ENCODE assay signal across 16 cellular contexts in genomic region chr4:29805871-29806480, GRCh38.
DNase-seq lines count a peak whose midpoint lies in the region; ATAC-seq and TF ChIP-seq lines count a peak whose summit lies in the region.
"Had no signal": no experiment of that assay in that cellular context is flagged by ENCODE, and none has a peak within 500 bp of the region (broad histone marks: within the 10 kb centered on the region; RNA-seq: fewer than 3 reads in every experiment).

No MANE protein-coding gene starts in this region.

- intact Hi-C loops in lower leg skin (cut with DNase I; ENCODE audit: low total_unique reads) = no loop called here

- no peak for ATAC-seq in HG02759 (IDR thresholded peaks at IDR 0.05; ENCODE audit: unreplicated experiment)

- no peaks in the 10 kb centered on the region for H3K27me3 Mint-ChIP-seq in chondrocyte (ENCODE audit: low read depth)
- H3K27me3 Mint-ChIP-seq: CD4-positive, alpha-beta T cell had no signal

- no peak overlapping the region for H3K27ac Mint-ChIP-seq in chondrocyte (ENCODE audit: unreplicated experiment)
- H3K27ac Mint-ChIP-seq: CD4-positive, alpha-beta T cell; HFFc6 had no signal

- H3K9me3 Mint-ChIP-seq in chondrocyte (ENCODE audit: low read depth) = peaks cover 9% of the 10 kb centered on the region

- no peak for TF ChIP-seq POLR2A in lower leg skin (IDR thresholded peaks at IDR 0.05)

- peaks cover 2% of the 10 kb centered on the region for H3K36me3 Mint-ChIP-seq in chondrocyte (ENCODE audit: low read depth)

- DNase-seq in NCI-H1105 treated with DMSO at 0.1 percent for 48 hours (lab: John Stamatoyannopoulos, UW) (peak; percentile 36), NCI-H1105 (lab: John Stamatoyannopoulos, UW) (no peak), NCI-H146 treated with DMSO at 0.1 percent for 48 hours (lab: John Stamatoyannopoulos, UW; ENCODE audit: unreplicated experiment) (peak; percentile 74), NCI-H748 treated with DMSO at 0.1 percent for 48 hours (lab: John Stamatoyannopoulos, UW) (peak; percentile 98), foreskin melanocyte (peak; percentile 90), chondrocyte (ENCODE audit: low spot score) (no peak), lower leg skin (ENCODE audit: low spot score in 2 of 2) (no peak)
- DNase-seq: 8988T; CD4-positive, alpha-beta T cell; HFFc6; KG1; NCI-H1436 treated with DMSO at 0.1 percent for 48 hours; NCI-H2171; NCI-H446 treated with DMSO at 0.1 percent for 48 hours; PC-9 had no signal

- no peak overlapping the region for H3K4me3 Mint-ChIP-seq in chondrocyte (ENCODE audit: unreplicated experiment)
- H3K4me3 Mint-ChIP-seq: CD4-positive, alpha-beta T cell had no signal

- peaks cover 8% of the 10 kb centered on the region for H3K4me1 Mint-ChIP-seq in chondrocyte (ENCODE audit: low read depth)

- no peak for TF ChIP-seq CTCF in chondrocyte (IDR thresholded peaks at IDR 0.05)
- TF ChIP-seq CTCF in lower leg skin (IDR thresholded peaks at IDR 0.05) = no peak

- WGBS in lower leg skin, 2 donors = 30 to 32% methylated on average over 3 of the region's 3 CpGs

- H3K4me3 ChIP-seq in lower leg skin (ENCODE audit: low read depth, poor library complexity, severe bottlenecking) = no peak overlapping the region
- H3K4me3 ChIP-seq: PC-9 had no signal

Comparison
In these comparisons a context has a peak if more than half of its experiments do, and no peak if none do; other contexts are left out.
1. DNase-seq: peak in NCI-H1105 treated with DMSO at 0.1 percent for 48 hours (single experiment), NCI-H146 treated with DMSO at 0.1 percent for 48 hours (single experiment), NCI-H748 treated with DMSO at 0.1 percent for 48 hours (single experiment) and foreskin melanocyte (single experiment); none in NCI-H1105 (single experiment), chondrocyte (single experiment) and lower leg skin (0 of 2).